In the genomic region with DNA sequence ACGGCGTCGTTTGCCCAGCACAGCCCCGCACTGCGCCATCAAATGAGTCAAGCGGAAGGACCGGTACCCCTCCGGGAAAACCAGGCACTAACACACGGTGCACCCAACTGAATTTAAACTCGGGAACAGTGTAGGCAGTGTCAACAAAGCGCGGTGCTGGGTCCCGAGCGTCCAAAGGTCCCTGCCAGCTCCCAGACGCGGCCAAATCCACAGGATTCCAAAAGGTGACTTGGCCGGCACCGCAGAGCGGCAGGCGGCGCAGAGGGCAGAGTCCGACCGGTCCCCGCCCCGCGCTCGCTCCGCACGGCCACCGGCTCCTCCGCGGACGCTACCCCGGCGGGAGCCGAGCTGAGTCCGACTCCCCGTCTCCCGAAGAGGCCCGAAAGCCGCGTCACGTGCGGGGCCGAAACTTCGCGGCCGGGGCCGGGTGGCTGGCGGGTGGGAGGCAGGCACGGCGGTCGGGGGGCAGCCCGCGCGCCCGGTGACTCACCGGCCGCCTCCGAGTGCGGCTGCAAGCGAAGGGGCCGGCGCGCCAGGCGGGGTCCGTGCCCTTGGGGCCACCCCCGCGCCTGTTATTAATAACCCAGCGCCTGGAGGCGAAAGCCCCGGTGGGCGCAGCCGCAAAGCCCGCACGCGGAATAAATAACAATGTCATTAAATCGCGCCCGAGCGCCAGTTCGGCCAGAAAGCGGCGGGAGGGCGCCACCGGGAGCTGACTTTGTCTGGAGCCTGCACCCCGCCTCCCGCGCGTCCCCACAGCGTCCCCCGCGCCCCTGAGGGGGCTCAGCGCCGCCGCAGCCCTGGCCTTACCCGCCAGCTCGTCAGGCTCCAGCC, we compare ENCODE assay signal across 7 cellular contexts. TPM values are rescaled to one million over a fixed set of nuclear protein-coding genes. Genes with fewer than 3 reads are reported as not detected.
DNase-seq lines count a peak whose midpoint lies in the region; ATAC-seq and TF ChIP-seq lines count a peak whose summit lies in the region.

No MANE protein-coding gene starts in this region.

- TF ChIP-seq POLR2A in spleen (IDR thresholded peaks at IDR 0.05): peak in 1 of 3 donors; percentile 48

- peak; percentile 14 for TF ChIP-seq CTCF in GM10248 (IDR thresholded peaks at IDR 0.05; ENCODE audit: control extremely low read depth, extremely low read depth, low read depth, missing control alignments)
- no peak for TF ChIP-seq CTCF in kidney epithelial cell (IDR thresholded peaks at IDR 0.05; ENCODE audit: insufficient read depth, low read length, poor library complexity, severe bottlenecking)
- TF ChIP-seq CTCF in spleen (IDR thresholded peaks at IDR 0.05 in 8 of 11, conservative IDR thresholded peaks at IDR 0.05 in 3 of 11): no peak

- intact Hi-C loops in spleen (cut with DNase I; ENCODE audit: low total_unique reads): no loop called here

- H3K4me3 ChIP-seq in kidney epithelial cell (ENCODE audit: low read depth, low read length) (peak overlapping the region; percentile 75), spleen (peak overlapping the region; percentile 77 to 86 (median 84))

- POLR2A ChIA-PET in GM10248 (lab: Yijun Ruan, JAX): interaction anchor here (0.6 kb wide), 1 partner anchor 1123 kb away, joined by 5 read pairs; no protein-coding TSS in a partner anchor

- ATAC-seq in GM21619 (IDR thresholded peaks at IDR 0.05; ENCODE audit: unreplicated experiment): peak; percentile 38

- H3K27ac ChIP-seq in spleen: peak overlapping the region; percentile 88 to 97 (median 96)

- DNase-seq in GM10248 (ENCODE audit: extremely low spot score): peak; percentile 60
- DNase-seq in HuH-7.5 (ENCODE audit: low spot score): peak; percentile 73
- DNase-seq in SK-N-DZ (ENCODE audit: low spot score): peak; percentile 52
- DNase-seq in cerebellum (ENCODE audit: low spot score): peak; percentile 69
- DNase-seq in kidney epithelial cell (ENCODE audit: low read depth): no peak
- DNase-seq in spleen: peak; percentile 90

- no peaks in the 10 kb centered on the region for H3K9me3 ChIP-seq in spleen

- CTCF ChIA-PET in GM10248 (lab: Yijun Ruan, JAX): interaction anchor here (1.1 to 1.2 kb wide), 2 partner anchors 72 to 227 kb away, joined by 3 to 4 read pairs; no protein-coding TSS in a partner anchor

- peaks cover 9 to 54% (median 32%) of the 10 kb centered on the region in 6 donors for H3K4me1 ChIP-seq in spleen

- no peaks in the 10 kb centered on the region for H3K27me3 ChIP-seq in kidney epithelial cell (ENCODE audit: control insufficient read depth, insufficient read depth, low read length)
- peaks cover 0 to 25% (median 3%) of the 10 kb centered on the region in 7 donors for H3K27me3 ChIP-seq in spleen (replicated peaks in 1 of 7)

- H3K36me3 ChIP-seq in kidney epithelial cell (ENCODE audit: control insufficient read depth, insufficient read depth, low read length): no peaks in the 10 kb centered on the region
- H3K36me3 ChIP-seq in spleen: no peaks in the 10 kb centered on the region

- 0 to 1% (median 0%) methylated on average over 40 to 98 of the region's 98 CpGs for whole genome bisulfite sequencing in spleen, 5 donors

RNA-seq across cellular contexts. Expression of gene DENND5B, which starts 0.8 kb away (rescaled TPM):
- 20.9 and 33.2 TPM in 2 replicates for polyA plus RNA-seq in SK-N-DZ (2014; cell fraction: cytosol; rRNA removed)
- 6.9 and 14.3 TPM in 2 replicates for polyA plus RNA-seq in SK-N-DZ (2014; cell fraction: nucleus; rRNA removed)
- total RNA-seq in cerebellum (65.3 TPM), kidney epithelial cell (7.6 and 7.9 TPM in 2 replicates), spleen (10 to 100 TPM; 23.1 to 42.5 (median 30.5) TPM)
- polyA plus RNA-seq in spleen: 1 to 10 TPM; 4.5 to 7.0 (median 6.1) TPM
